In the genomic region with DNA sequence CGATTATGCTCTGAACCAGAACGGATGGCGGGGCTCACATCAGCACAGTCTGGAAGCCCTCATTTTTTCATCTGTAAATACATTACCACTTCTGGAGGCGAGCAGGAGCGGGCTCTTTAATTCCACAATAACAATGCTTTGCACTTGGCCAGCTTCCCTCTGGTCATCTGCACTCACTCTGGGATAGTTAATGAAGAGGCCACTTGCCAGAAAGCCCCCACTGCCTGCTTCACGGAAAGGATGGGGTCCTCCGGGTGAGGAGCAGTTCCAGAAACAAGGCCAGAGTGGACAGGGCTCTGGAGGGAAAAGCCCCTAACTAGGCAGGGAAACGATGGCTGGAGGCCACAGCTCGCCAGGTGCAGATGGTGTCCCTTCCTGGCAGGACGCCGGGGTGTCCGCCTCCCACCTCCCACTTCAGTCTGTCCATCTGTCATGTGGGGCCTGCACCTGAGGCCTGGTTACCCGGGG, we compare ENCODE assay signal across 8 cellular contexts. TPM values are rescaled to one million over a fixed set of nuclear protein-coding genes. Genes with fewer than 3 reads are reported as not detected.
DNase-seq lines count a peak whose midpoint lies in the region; ATAC-seq and TF ChIP-seq lines count a peak whose summit lies in the region.

No MANE protein-coding gene starts in this region.

- H3K27ac ChIP-seq in GM23338 (ENCODE audit: low read depth) (peak overlapping the region; percentile 84), VCaP (peak overlapping the region; percentile 86), heart left ventricle (peak overlapping the region; percentile 84 to 99 (median 96)), rectal smooth muscle tissue (ENCODE audit: low read depth, low read length) (peak overlapping the region; percentile 93)

- peaks cover 17% of the 10 kb centered on the region for H3K27me3 Mint-ChIP-seq in GM23338 (ENCODE audit: insufficient read depth, low read depth, poor library complexity)

- DNase-seq in GM23338 (ENCODE audit: low spot score) (no peak), heart left ventricle (peak in 3 of 5 donors; percentile 32 to 62 (median 60)), NCI-H1436 treated with DMSO at 0.1 percent for 48 hours (lab: John Stamatoyannopoulos, UW) (no peak), glomerular visceral epithelial cell (ENCODE audit: extremely low spot score) (no peak), NCI-H187 (lab: John Stamatoyannopoulos, UW) (no peak)

- peak overlapping the region; percentile 84 for H3K4me3 Mint-ChIP-seq in GM23338

- no peaks in the 10 kb centered on the region for H3K9me3 ChIP-seq in heart left ventricle

- peak overlapping the region; percentile 97 for H3K4me3 ChIP-seq in GM23338
- H3K4me3 ChIP-seq in heart left ventricle: peak overlapping the region; percentile 70 to 100 (median 94)
- peak overlapping the region; percentile 88 for H3K4me3 ChIP-seq in rectal smooth muscle tissue (ENCODE audit: low read length)

- no peak for TF ChIP-seq CTCF in GM23338 (conservative IDR thresholded peaks at IDR 0.05; ENCODE audit: low read depth in 2 of 2)
- no peak for TF ChIP-seq CTCF in VCaP (conservative IDR thresholded peaks at IDR 0.05)
- no peak for TF ChIP-seq CTCF in heart left ventricle (IDR thresholded peaks at IDR 0.05)

- H3K36me3 ChIP-seq in GM23338 (ENCODE audit: insufficient read depth): no peaks in the 10 kb centered on the region
- peaks cover 0 to 5% (median 0%) of the 10 kb centered on the region in 9 donors for H3K36me3 ChIP-seq in heart left ventricle
- H3K36me3 ChIP-seq in rectal smooth muscle tissue (ENCODE audit: control insufficient read depth, insufficient read depth, low read length): no peaks in the 10 kb centered on the region

- 0 out of 2 replicates have a peak overlapping the region, but pooled peaks have one; percentile 44 for H3K27ac Mint-ChIP-seq in GM23338

- TF ChIP-seq POLR2A in heart left ventricle (IDR thresholded peaks at IDR 0.05): no peak

- peak overlapping the region; percentile 97 for H3K4me2 ChIP-seq in GM23338

- peaks cover 11% of the 10 kb centered on the region; the same call in 2 of the 3 replicates for H3K36me3 Mint-ChIP-seq in GM23338 (ENCODE audit: low read depth)

- no peak for ATAC-seq in GM23338
- ATAC-seq in heart left ventricle: peak in 2 of 4 donors; percentile 6 to 38
- no peak for ATAC-seq in GM19035 (IDR thresholded peaks at IDR 0.05; ENCODE audit: unreplicated experiment)

- peaks cover 60% of the 10 kb centered on the region for H3K79me2 ChIP-seq in GM23338 (replicated peaks; ENCODE audit: insufficient read depth)

- H3K4me1 ChIP-seq in GM23338 (ENCODE audit: insufficient read depth) (peaks cover 30% of the 10 kb centered on the region), heart left ventricle (peaks cover 27 to 80% (median 55%) of the 10 kb centered on the region in 12 donors), rectal smooth muscle tissue (ENCODE audit: control insufficient read depth, insufficient read depth, low read length) (peaks cover 37% of the 10 kb centered on the region)

- H3K9ac ChIP-seq in rectal smooth muscle tissue (ENCODE audit: low read length): no peak overlapping the region

- no peaks in the 10 kb centered on the region for H3K9me2 ChIP-seq in GM23338 (ENCODE audit: insufficient read depth)

- peaks cover 27% of the 10 kb centered on the region for H4K20me1 ChIP-seq in GM23338 (replicated peaks; ENCODE audit: insufficient read depth)

- 6 to 17% (median 14%) methylated on average over 7 to 13 of the region's 13 CpGs for WGBS in heart left ventricle, 4 donors

- H3K9me3 Mint-ChIP-seq in GM23338: no peaks in the 10 kb centered on the region

- intact Hi-C loops in heart left ventricle (cut with DNase I): loop anchor here in 3 of 10 donors (2.0 to 5.0 kb wide), 2 partner anchors 40 to 43 kb away; no protein-coding TSS in a partner anchor

- H3K4me1 Mint-ChIP-seq in GM23338: peaks cover 43% of the 10 kb centered on the region

- H2AFZ ChIP-seq in GM23338: no peak overlapping the region

- H3F3A ChIP-seq in GM23338 (replicated peaks; ENCODE audit: low read depth): 0 out of 2 replicates have a peak, but pooled peaks cover 7% of the 10 kb centered on the region

- H3K27me3 ChIP-seq in GM23338 (ENCODE audit: insufficient read depth) (no peaks in the 10 kb centered on the region), heart left ventricle (peaks cover 0 to 50% (median 0%) of the 10 kb centered on the region in 9 donors), rectal smooth muscle tissue (ENCODE audit: control insufficient read depth, insufficient read depth, low read length) (no peaks in the 10 kb centered on the region)

TF ChIP-seq in GM23338, 12 proteins besides CTCF, POLR2A, EP300 and RAD21:
- TF ChIP-seq NANOG (IDR thresholded peaks at IDR 0.05; ENCODE audit: borderline replicate concordance): no peak
- no peak for TF ChIP-seq EZH2 (IDR thresholded peaks at IDR 0.05; ENCODE audit: low read depth, unreplicated experiment)
- no peak for TF ChIP-seq ZNF331 (CRISPR knock-in tag; IDR thresholded peaks at IDR 0.05; ENCODE audit: low read depth)
- TF ChIP-seq ZNF462 (CRISPR knock-in tag; IDR thresholded peaks at IDR 0.05): no peak
- no peak for TF ChIP-seq EZH2phosphoT487 (IDR thresholded peaks at IDR 0.05; ENCODE audit: unreplicated experiment)

RNA-seq across cellular contexts. Expression of gene BCAR1, which starts 13.1 kb away (rescaled TPM):
- 121 and 140 TPM in 2 replicates for total RNA-seq in GM23338 (2014; rRNA removed; shearing (Covaris generic))
- polyA plus RNA-seq in GM23338 (2016; fragmentation: Nextera tagmentation; extraction: Ambion mirVana) (37.9 and 38.3 TPM in 2 replicates), heart left ventricle (10 to 100 TPM; 54.2 to 89.2 TPM)
- 100 to 1,000 TPM in 1 of 9 donors, 10 to 100 TPM in 8; 51.4 to 129 (median 72.0) TPM for total RNA-seq in heart left ventricle

RNA-seq across cellular contexts. Expression of gene CTRB1, which starts 45.8 kb away (rescaled TPM):
- total RNA-seq in GM23338 (2014; rRNA removed; shearing (Covaris generic)): not detected in 2 replicates
- polyA plus RNA-seq in GM23338 (2016; fragmentation: Nextera tagmentation; extraction: Ambion mirVana) (not detected in 2 replicates), heart left ventricle (under 1 TPM in 1 of 2 donors, not detected in 1; 0.64 TPM)
- 1 to 10 TPM in 5 of 9 donors, not detected in 4; 2.0 to 3.7 (median 3.0) TPM for total RNA-seq in heart left ventricle

RNA-seq across cellular contexts. Expression of gene CTRB2, which starts 57.6 kb away (rescaled TPM):
- not detected in 2 replicates for total RNA-seq in GM23338 (2014; rRNA removed; shearing (Covaris generic))
- polyA plus RNA-seq in GM23338 (2016; fragmentation: Nextera tagmentation; extraction: Ambion mirVana): not detected in 2 replicates
- 1 to 10 TPM in 4 of 9 donors, under 1 TPM in 1, not detected in 4; 0.98 to 3.7 (median 2.8) TPM for total RNA-seq in heart left ventricle
- polyA plus RNA-seq in heart left ventricle: under 1 TPM in 1 of 2 donors, not detected in 1; 0.51 TPM

Comparison
In these comparisons a context has a peak if more than half of its experiments do, and no peak if none do; other contexts are left out.
1. DNase-seq: peak in heart left ventricle (3 of 5); none in GM23338 (single experiment), NCI-H1436 treated with DMSO at 0.1 percent for 48 hours (single experiment), glomerular visceral epithelial cell (single experiment) and NCI-H187 (0 of 2).
2. Peak in every context shown above with its lines, with median percentiles within 50 percentile points of each other: H3K27ac ChIP-seq and H3K4me3 ChIP-seq.